ENCODE assay signal across 8 cellular contexts in the genomic region with DNA sequence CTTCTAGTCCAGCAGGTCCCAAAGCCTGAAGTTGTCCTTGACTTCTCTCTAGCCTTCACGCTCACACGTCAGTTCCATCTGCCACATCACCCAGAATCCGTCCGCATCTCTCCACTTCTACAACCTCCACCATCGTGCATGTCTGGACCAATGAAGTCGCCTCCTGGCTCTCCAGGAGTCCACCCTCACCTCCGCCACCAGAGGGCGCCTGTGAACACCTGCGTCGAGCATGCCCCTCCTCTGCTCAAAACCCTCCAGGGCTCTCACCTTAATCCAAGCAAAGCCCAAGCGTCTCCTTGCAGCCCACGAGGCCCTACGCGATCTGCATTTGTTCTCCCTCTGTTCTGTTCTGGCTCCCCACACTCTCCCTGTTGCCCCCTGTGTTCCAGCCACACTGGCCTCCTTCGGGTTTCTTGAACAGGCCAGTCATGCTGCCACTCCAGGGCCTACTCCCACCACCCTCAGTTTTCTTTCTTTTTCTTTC. TPM values are rescaled to one million over a fixed set of nuclear protein-coding genes. Genes with fewer than 3 reads are reported as not detected.
DNase-seq lines count a peak whose midpoint lies in the region; ATAC-seq and TF ChIP-seq lines count a peak whose summit lies in the region.

No MANE protein-coding gene starts in this region.

- no peak overlapping the region for H3K4me3 ChIP-seq in dorsolateral prefrontal cortex

- peaks cover 10% of the 10 kb centered on the region for H3K4me1 Mint-ChIP-seq in memory B cell

- H3K4me3 Mint-ChIP-seq in memory B cell: no peak overlapping the region

- TF ChIP-seq CTCF in dorsolateral prefrontal cortex (IDR thresholded peaks at IDR 0.05 in 54 of 56, conservative IDR thresholded peaks at IDR 0.05 in 2 of 56; ENCODE audit: low read depth in 1 of 56, partially characterized antibody in 56 of 56): peak in 55 of 56 donors; percentile 45 to 79 (median 70)

- ATAC-seq in GM18511 (IDR thresholded peaks at IDR 0.05; ENCODE audit: unreplicated experiment) (peak; percentile 72), HG03442 (IDR thresholded peaks at IDR 0.05; ENCODE audit: unreplicated experiment) (peak; percentile 66), memory B cell (ENCODE audit: low read depth) (peak; percentile 100)

- no peaks in the 10 kb centered on the region for H3K36me3 Mint-ChIP-seq in memory B cell

- H3K27me3 Mint-ChIP-seq in memory B cell: no peaks in the 10 kb centered on the region

- H3K27ac ChIP-seq in dorsolateral prefrontal cortex: no peak overlapping the region

- intact Hi-C loops in dorsolateral prefrontal cortex (cut with DNase I): no loop called here

- no peak overlapping the region for H3K27ac Mint-ChIP-seq in memory B cell

- no peaks in the 10 kb centered on the region for H3K27me3 ChIP-seq in dorsolateral prefrontal cortex

- DNase-seq in A172 (ENCODE audit: low spot score) (peak; percentile 75), NCI-H748 treated with DMSO at 0.1 percent for 48 hours (lab: John Stamatoyannopoulos, UW) (peak; percentile 70), dorsolateral prefrontal cortex (peak in 5 of 10 donors; percentile 30 to 65 (median 57)), memory B cell (ENCODE audit: low spot score in 2 of 2) (peak; percentile 90 to 91)
- DNase-seq in activated CD4-positive, alpha-beta T cell treated with anti-CD3 and anti-CD28 coated beads, Interleukin-2, amount 50 U/mL, for 1 hour: peak; percentile 90
- peak; percentile 81 for DNase-seq in stimulated activated CD8-positive, alpha-beta memory T cell treated with anti-CD3 and anti-CD28 coated beads, Interleukin-4, amount 100 ng/mL, for 24 hours (ENCODE audit: low read depth)

- no peaks in the 10 kb centered on the region for H3K9me3 Mint-ChIP-seq in memory B cell

RNA-seq across cellular contexts. Expression of a gene that starts 3.7 kb away (rescaled TPM):
- total RNA-seq in A172 (2014; rRNA removed; shearing (Covaris generic)): not detected in 2 replicates
- 10 to 100 TPM in 1 of 120 experiments, 1 to 10 TPM in 117, under 1 TPM in 2; 0.90 to 10.9 (median 3.4) TPM for total RNA-seq in dorsolateral prefrontal cortex

RNA-seq across cellular contexts. Expression of a gene that starts 6.4 kb away (rescaled TPM):
- 161 and 209 TPM in 2 replicates for total RNA-seq in A172 (2014; rRNA removed; shearing (Covaris generic))
- 100 to 1,000 TPM in 110 of 120 experiments, 10 to 100 TPM in 10; 78.2 to 165 (median 122) TPM for total RNA-seq in dorsolateral prefrontal cortex

RNA-seq across cellular contexts. Expression of a gene that starts 15.2 kb away (rescaled TPM):
- total RNA-seq in A172 (2014; rRNA removed; shearing (Covaris generic)): 54.5 and 70.9 TPM in 2 replicates
- 10 to 100 TPM; 15.4 to 52.5 (median 27.8) TPM for total RNA-seq in dorsolateral prefrontal cortex

RNA-seq across cellular contexts. Expression of a gene that starts 20.8 kb away (rescaled TPM):
- 0.24 and 0.60 TPM in 2 replicates for total RNA-seq in A172 (2014; rRNA removed; shearing (Covaris generic))
- total RNA-seq in dorsolateral prefrontal cortex: 1 to 10 TPM in 113 of 120 experiments, under 1 TPM in 7; 0.68 to 6.6 (median 2.6) TPM

RNA-seq across cellular contexts. Expression of a gene that starts 34.9 kb away (rescaled TPM):
- 3.1 and 4.7 TPM in 2 replicates for total RNA-seq in A172 (2014; rRNA removed; shearing (Covaris generic))
- total RNA-seq in dorsolateral prefrontal cortex: 10 to 100 TPM; 11.1 to 42.0 (median 24.9) TPM
